Comparison of ENCODE assay signal across 8 cellular contexts in genomic region chr21:46286668-46286982, GRCh38. TPM values are rescaled to one million over a fixed set of nuclear protein-coding genes. Genes with fewer than 3 reads are reported as not detected.
DNase-seq lines count a peak whose midpoint lies in the region; ATAC-seq and TF ChIP-seq lines count a peak whose summit lies in the region.

No MANE protein-coding gene starts in this region.

- POLR2A ChIA-PET in activated CD8-positive, alpha-beta T cell treated with anti-CD3 and anti-CD28 coated beads, Interleukin-2, amount 10 ng/mL, durations not matched to agents 7 days and 5 days (lab: Charles Lee), result interaction anchor here (1.5 to 2.5 kb wide), 2 partner anchors 9 to 36 kb away, joined by 4 to 8 read pairs; partner anchors contain the start of gene C21orf58

- peak overlapping the region; percentile 89 for H3K27ac ChIP-seq in 22Rv1
- H3K27ac ChIP-seq in substantia nigra (ENCODE audit: low read depth, low read length, poor library complexity, severe bottlenecking), result peak overlapping the region; percentile 92

- no peak for TF ChIP-seq CTCF in 22Rv1 (IDR thresholded peaks at IDR 0.05)

- H3K4me3 Mint-ChIP-seq in activated CD8-positive, alpha-beta T cell treated with anti-CD3 and anti-CD28 coated beads, Interleukin-2, amount 10 ng/mL, durations not matched to agents 7 days and 5 days, result peak overlapping the region; percentile 95

- peak overlapping the region; percentile 96 for H3K27ac Mint-ChIP-seq in activated CD8-positive, alpha-beta T cell treated with anti-CD3 and anti-CD28 coated beads, Interleukin-2, amount 10 ng/mL, durations not matched to agents 7 days and 5 days

- no peaks in the 10 kb centered on the region for H3K9me3 Mint-ChIP-seq in activated CD8-positive, alpha-beta T cell treated with anti-CD3 and anti-CD28 coated beads, Interleukin-2, amount 10 ng/mL, durations not matched to agents 7 days and 5 days (ENCODE audit: insufficient read depth)

- H3K27me3 Mint-ChIP-seq in activated CD8-positive, alpha-beta T cell treated with anti-CD3 and anti-CD28 coated beads, Interleukin-2, amount 10 ng/mL, durations not matched to agents 7 days and 5 days (ENCODE audit: low read depth), result no peaks in the 10 kb centered on the region

- no peak for DNase-seq in activated CD8-positive, alpha-beta T cell treated with anti-CD3 and anti-CD28 coated beads, Interleukin-2, amount 10 ng/mL, durations not matched to agents 7 days and 5 days
- DNase-seq in inferior parietal cortex (ENCODE audit: extremely low spot score) (peak; percentile 55), substantia nigra (lab: John Stamatoyannopoulos, UW) (no peak), OCI-M2 (lab: John Stamatoyannopoulos, UW; ENCODE audit: unreplicated experiment) (no peak), DMS79 treated with DMSO at 0.1 percent for 48 hours (lab: John Stamatoyannopoulos, UW) (no peak)

- peaks cover 60% of the 10 kb centered on the region for H3K4me1 Mint-ChIP-seq in activated CD8-positive, alpha-beta T cell treated with anti-CD3 and anti-CD28 coated beads, Interleukin-2, amount 10 ng/mL, durations not matched to agents 7 days and 5 days (ENCODE audit: low read depth)

- ATAC-seq in GM19455 (IDR thresholded peaks at IDR 0.05; ENCODE audit: unreplicated experiment), result peak; percentile 6
- ATAC-seq in activated CD8-positive, alpha-beta T cell treated with anti-CD3 and anti-CD28 coated beads, Interleukin-2, amount 10 ng/mL, durations not matched to agents 7 days and 5 days, result peak; percentile 1
- ATAC-seq in GM21619 (IDR thresholded peaks at IDR 0.05; ENCODE audit: unreplicated experiment), result no peak

- CTCF ChIA-PET in activated CD8-positive, alpha-beta T cell treated with anti-CD3 and anti-CD28 coated beads, Interleukin-2, amount 10 ng/mL, durations not matched to agents 7 days and 5 days (lab: Charles Lee), result no interaction called here

- H3K36me3 Mint-ChIP-seq in activated CD8-positive, alpha-beta T cell treated with anti-CD3 and anti-CD28 coated beads, Interleukin-2, amount 10 ng/mL, durations not matched to agents 7 days and 5 days (ENCODE audit: low read depth), result peaks cover 50% of the 10 kb centered on the region

RNA-seq across cellular contexts. Expression of gene YBEY, which starts 0.5 kb away (rescaled TPM):
- total RNA-seq in activated CD8-positive, alpha-beta T cell treated with anti-CD3 and anti-CD28 coated beads, Interleukin-2, amount 10 ng/mL, durations not matched to agents 7 days and 5 days, result 10 to 100 TPM; 13.4 to 15.2 TPM

RNA-seq across cellular contexts. Expression of gene MCM3AP, which starts 1.2 kb away (rescaled TPM):
- 100 to 1,000 TPM; 106 to 113 TPM for total RNA-seq in activated CD8-positive, alpha-beta T cell treated with anti-CD3 and anti-CD28 coated beads, Interleukin-2, amount 10 ng/mL, durations not matched to agents 7 days and 5 days

RNA-seq across cellular contexts. Expression of gene C21orf58, which starts 37.0 kb away (rescaled TPM):
- total RNA-seq in activated CD8-positive, alpha-beta T cell treated with anti-CD3 and anti-CD28 coated beads, Interleukin-2, amount 10 ng/mL, durations not matched to agents 7 days and 5 days, result 10 to 100 TPM; 59.0 to 65.4 TPM

RNA-seq across cellular contexts. Expression of gene PCNT, which starts 37.3 kb away (rescaled TPM):
- total RNA-seq in activated CD8-positive, alpha-beta T cell treated with anti-CD3 and anti-CD28 coated beads, Interleukin-2, amount 10 ng/mL, durations not matched to agents 7 days and 5 days, result 10 to 100 TPM; 89.0 to 98.8 TPM

RNA-seq across cellular contexts. Expression of gene LSS, which starts 58.1 kb away (rescaled TPM):
- total RNA-seq in activated CD8-positive, alpha-beta T cell treated with anti-CD3 and anti-CD28 coated beads, Interleukin-2, amount 10 ng/mL, durations not matched to agents 7 days and 5 days, result 10 to 100 TPM; 72.1 to 76.1 TPM
